Comparison of ENCODE assay signal across 13 cellular contexts in the genomic region with DNA sequence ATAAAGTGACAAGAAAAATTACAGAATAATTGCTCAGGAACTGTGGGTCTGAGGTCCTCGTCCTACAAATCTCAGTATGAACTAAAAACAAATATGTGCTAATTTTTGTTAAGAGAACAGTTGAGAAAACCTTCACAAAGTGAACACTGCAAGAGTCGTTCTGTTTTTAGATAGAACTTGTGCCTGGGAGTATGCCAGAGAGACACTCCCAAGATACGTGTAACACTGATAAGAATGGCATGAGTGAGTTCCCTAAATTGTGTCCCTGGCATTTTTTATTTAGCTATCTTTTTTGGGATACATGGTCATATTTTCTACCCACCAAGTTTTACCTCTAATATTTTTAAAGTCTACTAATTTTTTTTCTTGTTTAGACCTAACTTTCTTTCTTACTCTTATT.
DNase-seq lines count a peak whose midpoint lies in the region; ATAC-seq and TF ChIP-seq lines count a peak whose summit lies in the region.
"Had no signal": no experiment of that assay in that cellular context is flagged by ENCODE, and none has a peak within 500 bp of the region (broad histone marks: within the 10 kb centered on the region; RNA-seq: fewer than 3 reads in every experiment).

No MANE protein-coding gene starts in this region.

- H3K4me1 Mint-ChIP-seq in osteocyte (ENCODE audit: unreplicated experiment), result peaks cover 34% of the 10 kb centered on the region

- no peak for TF ChIP-seq CTCF in osteocyte (IDR thresholded peaks at IDR 0.05)

- no peaks in the 10 kb centered on the region for H3K36me3 ChIP-seq in adipocyte (ENCODE audit: control insufficient read depth, insufficient read depth, low read length, severe bottlenecking)

- intact Hi-C loops in left cardiac atrium (cut with DNase I), result no loop called here

- DNase-seq in OCI-M1 (lab: John Stamatoyannopoulos, UW), result peak; percentile 44
- peak; percentile 2 for DNase-seq in adipocyte (ENCODE audit: low read depth)
- no peak for DNase-seq in left cardiac atrium
- DNase-seq in osteocyte (ENCODE audit: extremely low spot score, unreplicated experiment), result no peak
- no peak for DNase-seq in RPMI8226
- DNase-seq: HCEC 1CT, NCI-H1417 treated with DMSO at 0.1 percent for 48 hours, NCI-H2029 treated with DMSO at 0.1 percent for 48 hours, NCI-H510A had no signal

- peaks cover 22% of the 10 kb centered on the region for H3K4me1 ChIP-seq in adipocyte (ENCODE audit: control insufficient read depth, insufficient read depth, low read length)

- H3K9me3 ChIP-seq in adipocyte (ENCODE audit: control insufficient read depth, low read length), result no peaks in the 10 kb centered on the region
- H3K9me3 ChIP-seq: Caco-2 had no signal

- peak overlapping the region; percentile 75 for H3K9ac ChIP-seq in adipocyte (ENCODE audit: low read length)

- H3K36me3 Mint-ChIP-seq in osteocyte (ENCODE audit: unreplicated experiment), result no peaks in the 10 kb centered on the region

- no peaks in the 10 kb centered on the region for H3K9me3 Mint-ChIP-seq in osteocyte (ENCODE audit: unreplicated experiment)

- H3K4me3 Mint-ChIP-seq in osteocyte (ENCODE audit: unreplicated experiment), result no peak overlapping the region

- no peak overlapping the region for H3K4me3 ChIP-seq in adipocyte (ENCODE audit: low read length)

- peak overlapping the region; percentile 78 for H3K27ac Mint-ChIP-seq in osteocyte (ENCODE audit: unreplicated experiment)

- peak; percentile 60 to 71 for ATAC-seq in left cardiac atrium
- no peak for ATAC-seq in GM21723 (IDR thresholded peaks at IDR 0.05; ENCODE audit: unreplicated experiment)
- ATAC-seq in HG02678 (IDR thresholded peaks at IDR 0.05; ENCODE audit: unreplicated experiment), result no peak
- ATAC-seq in GM21360 (IDR thresholded peaks at IDR 0.05; ENCODE audit: unreplicated experiment), result no peak

- H3K27me3 Mint-ChIP-seq in osteocyte (ENCODE audit: unreplicated experiment), result no peaks in the 10 kb centered on the region

- H3K27me3 ChIP-seq in adipocyte (replicated peaks; ENCODE audit: control insufficient read depth, insufficient read depth, low read length), result no peaks in the 10 kb centered on the region

Comparison
In these comparisons a context has a peak if more than half of its experiments do, and no peak if none do; other contexts are left out.
1. DNase-seq: peak in OCI-M1 (single experiment) and adipocyte (single experiment); none in left cardiac atrium (single experiment), osteocyte (single experiment) and RPMI8226 (single experiment).
2. ATAC-seq: peak in left cardiac atrium (2 of 2); none in GM21723 (single experiment), HG02678 (single experiment) and GM21360 (single experiment).